Comparison of ENCODE assay signal across 15 cellular contexts in the genomic region with DNA sequence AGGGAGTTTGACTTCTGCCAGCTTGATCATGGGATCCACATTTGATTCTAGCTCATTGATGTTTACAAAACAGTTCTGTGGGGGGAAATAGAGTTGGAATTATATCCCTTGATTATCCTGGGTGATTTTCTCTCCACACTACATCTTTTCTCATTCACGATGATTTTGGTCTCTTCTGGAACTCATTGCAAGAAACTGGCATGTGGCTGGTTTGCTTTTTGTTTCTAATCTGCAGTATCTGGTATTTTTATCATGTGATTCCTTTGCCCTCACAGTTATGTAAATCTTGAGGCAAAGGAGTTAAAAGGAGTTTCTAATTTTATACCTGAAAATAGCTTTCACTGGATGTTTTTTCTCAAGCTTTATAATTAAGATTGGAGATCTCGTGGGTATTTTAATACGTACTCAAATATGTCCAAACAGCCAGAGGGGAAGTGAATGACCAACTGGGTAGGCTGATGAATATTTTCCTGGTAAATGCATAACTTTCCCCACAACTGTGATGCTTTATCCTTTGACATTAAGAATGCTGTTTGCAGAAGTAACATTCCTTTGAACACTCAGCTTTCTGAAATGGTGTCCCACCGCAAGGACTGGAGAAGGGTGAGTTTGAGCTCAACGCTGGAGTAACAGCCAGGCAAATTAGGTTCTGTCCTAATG.
DNase-seq lines count a peak whose midpoint lies in the region; ATAC-seq and TF ChIP-seq lines count a peak whose summit lies in the region.
"Had no signal": no experiment of that assay in that cellular context is flagged by ENCODE, and none has a peak within 500 bp of the region (broad histone marks: within the 10 kb centered on the region; RNA-seq: fewer than 3 reads in every experiment).

No MANE protein-coding gene starts in this region.

- intact Hi-C loops in adrenal gland (cut with DNase I) = no loop called here

- DNase-seq in A172 (ENCODE audit: low spot score) (peak; percentile 28), GM23248 (peak; percentile 82), cardiac fibroblast (ENCODE audit: low read depth in 2 of 2) (peak; percentile 81 to 89), mesothelial cell of epicardium (ENCODE audit: low spot score in 2 of 2, unreplicated experiment in 2 of 2) (no peak), LoVo (ENCODE audit: low spot score) (no peak), adrenal gland (no peak)
- DNase-seq: amygdala; C1 segment of cervical spinal cord; NCI-H2029; stimulated activated CD4-positive, alpha-beta T cell treated with anti-CD3 and anti-CD28 coated beads, Interleukin-2, amount 100 ng/mL, for 24 hours; stimulated activated naive CD8-positive, alpha-beta T cell treated with anti-CD3 and anti-CD28 coated beads, Interleukin-15, Interleukin-2, amounts not matched to agents 100 U/mL and 50 U/mL, for 24 hours had no signal

- no peaks in the 10 kb centered on the region for H3K9me3 Mint-ChIP-seq in mesothelial cell of epicardium
- H3K9me3 Mint-ChIP-seq: neural crest cell had no signal

- no peak for TF ChIP-seq CTCF in cardiac fibroblast (IDR thresholded peaks at IDR 0.05; ENCODE audit: low read depth, low read length)
- no peak for TF ChIP-seq CTCF in mesothelial cell of epicardium (IDR thresholded peaks at IDR 0.05; ENCODE audit: unreplicated experiment)
- TF ChIP-seq CTCF in adrenal gland (IDR thresholded peaks at IDR 0.05) = no peak

- no peak for TF ChIP-seq POLR2A in adrenal gland (IDR thresholded peaks at IDR 0.05)

- H3K9me3 ChIP-seq in GM23248 (ENCODE audit: low read depth) (no peaks in the 10 kb centered on the region), adrenal gland (replicated peaks in 1 of 3) (no peaks in the 10 kb centered on the region)

- no peaks in the 10 kb centered on the region for H3K36me3 Mint-ChIP-seq in mesothelial cell of epicardium

- H3K27ac Mint-ChIP-seq in mesothelial cell of epicardium = peak overlapping the region; percentile 88

- no peaks in the 10 kb centered on the region for H3K79me2 ChIP-seq in GM23248 (ENCODE audit: insufficient read depth)

- H3K4me1 ChIP-seq in GM23248 (ENCODE audit: insufficient read depth) (peaks cover 25% of the 10 kb centered on the region), adrenal gland (replicated peaks in 1 of 2) (no peaks in the 10 kb centered on the region)

- no peaks in the 10 kb centered on the region for H3K9me2 ChIP-seq in GM23248 (ENCODE audit: insufficient read depth)

- H3K4me3 ChIP-seq in GM23248 (peak overlapping the region; percentile 51), cardiac fibroblast (replicated peaks in 1 of 2; ENCODE audit: low read depth in 2 of 2, low read length in 2 of 2) (no peak overlapping the region), adrenal gland (no peak overlapping the region)
- H3K4me3 ChIP-seq: K562 had no signal

- peak overlapping the region; percentile 45 for H3K4me2 ChIP-seq in GM23248 (ENCODE audit: unreplicated experiment)

- ATAC-seq in GM18861 (IDR thresholded peaks at IDR 0.05; ENCODE audit: unreplicated experiment) (no peak), HG03025 (IDR thresholded peaks at IDR 0.05; ENCODE audit: low FRiP score, unreplicated experiment) (no peak)
- ATAC-seq: K562; stimulated activated naive CD8-positive, alpha-beta T cell treated with anti-CD3 and anti-CD28 coated beads, Interleukin-15, Interleukin-2, amounts not matched to agents 100 U/mL and 50 U/mL, for 24 hours had no signal

- H3K27me3 Mint-ChIP-seq in mesothelial cell of epicardium (ENCODE audit: low read depth) = no peaks in the 10 kb centered on the region

- H3K9ac ChIP-seq in GM23248 = peak overlapping the region; percentile 64

- peak overlapping the region; percentile 60 for H2AFZ ChIP-seq in GM23248

- WGBS in GM23248 (ENCODE audit: low coverage in 1 of 2, low lambda C conversion rate in 2 of 2, missing lambda C conversion rate in 2 of 2), 2 experiments = 29 to 32% methylated on average over 5 of the region's 5 CpGs
- 69 to 77% (median 72%) methylated on average over 5 of the region's 5 CpGs for WGBS in adrenal gland, 4 donors

- H3K36me3 ChIP-seq in GM23248 (ENCODE audit: low read depth) (no peaks in the 10 kb centered on the region), adrenal gland (replicated peaks in 1 of 2) (no peaks in the 10 kb centered on the region)

- H3K4me1 Mint-ChIP-seq in mesothelial cell of epicardium = peaks cover 41% of the 10 kb centered on the region

- H4K20me1 ChIP-seq in GM23248 (ENCODE audit: insufficient read depth) = no peaks in the 10 kb centered on the region

- H3K27me3 ChIP-seq in GM23248 (replicated peaks; ENCODE audit: insufficient read depth) (no peaks in the 10 kb centered on the region), adrenal gland (no peaks in the 10 kb centered on the region)

- in situ Hi-C loops in GM23248 (cut with MboI) = no loop called here

- H3K4me3 Mint-ChIP-seq in mesothelial cell of epicardium = no peak overlapping the region
- H3K4me3 Mint-ChIP-seq: neural crest cell had no signal

- peaks cover 19% of the 10 kb centered on the region for H3F3A ChIP-seq in GM23248 (ENCODE audit: insufficient read depth)

- H3K27ac ChIP-seq in GM23248 (peak overlapping the region; percentile 85), adrenal gland (no peak overlapping the region)

Comparison
In these comparisons a context has a peak if more than half of its experiments do, and no peak if none do; other contexts are left out.
1. DNase-seq: peak in A172 (single experiment), GM23248 (single experiment) and cardiac fibroblast (2 of 2); none in mesothelial cell of epicardium (0 of 2), LoVo (single experiment) and adrenal gland (0 of 7).